ENCODE assay signal across 8 cellular contexts in genomic region chr1:23593556-23594148, GRCh38. TPM values are rescaled to one million over a fixed set of nuclear protein-coding genes. Genes with fewer than 3 reads are reported as not detected.
DNase-seq lines count a peak whose midpoint lies in the region; TF ChIP-seq lines count a peak whose summit lies in the region.

No MANE protein-coding gene starts in this region.

- peaks cover 71 to 86% (median 79%) of the 10 kb centered on the region in 3 donors for H3K4me1 Mint-ChIP-seq in CD8-positive, alpha-beta memory T cell

- peak overlapping the region in 1 of 2 experiments; percentile 6 for H3K23ac ChIP-seq in mesenchymal stem cell (ENCODE audit: low read length in 2 of 2)

- CTCF ChIA-PET in CD8-positive, alpha-beta memory T cell (lab: Charles Lee): interaction anchor here (1.0 to 5.4 kb wide), 7 partner anchors 18 to 42 kb away, joined by 3 to 42 read pairs (median 4); partner anchors contain the start of gene ID3
- CTCF ChIA-PET in RWPE1 (lab: Yijun Ruan, JAX): interaction anchor here (0.6 to 3.2 kb wide), 5 partner anchors 11 to 44 kb away, joined by 3 to 13 read pairs (median 4); no protein-coding TSS in a partner anchor

- H4K8ac ChIP-seq in mesenchymal stem cell (ENCODE audit: low read length): peak overlapping the region; percentile 42

- H3K27ac ChIP-seq in CD8-positive, alpha-beta memory T cell (ENCODE audit: low read depth, low read length): no peak overlapping the region
- peak overlapping the region; percentile 95 for H3K27ac ChIP-seq in RWPE1
- H3K27ac ChIP-seq in mesenchymal stem cell (ENCODE audit: low read length, poor library complexity, severe bottlenecking): no peak overlapping the region

- no peaks in the 10 kb centered on the region for H3K27me3 Mint-ChIP-seq in CD8-positive, alpha-beta memory T cell

- H3K4me2 ChIP-seq in mesenchymal stem cell (ENCODE audit: low read length, poor library complexity, severe bottlenecking): no peak overlapping the region

- H2AK5ac ChIP-seq in mesenchymal stem cell (ENCODE audit: low read length, severe bottlenecking): peak overlapping the region; percentile 43

- no peak overlapping the region for H2BK5ac ChIP-seq in mesenchymal stem cell (ENCODE audit: low read depth, low read length, poor library complexity, severe bottlenecking)

- in situ Hi-C loops in G401 (cut with HindIII; ENCODE audit: low sequenced_read_pairs): no loop called here

- no peaks in the 10 kb centered on the region for H3K9me3 Mint-ChIP-seq in CD8-positive, alpha-beta memory T cell

- TF ChIP-seq CTCF in RWPE1 (conservative IDR thresholded peaks at IDR 0.05; ENCODE audit: low read depth): no peak

- H3K4me1 ChIP-seq in CD8-positive, alpha-beta memory T cell (ENCODE audit: insufficient read depth, low read length): peaks cover 83% of the 10 kb centered on the region
- peaks cover 28% of the 10 kb centered on the region for H3K4me1 ChIP-seq in mesenchymal stem cell (ENCODE audit: control insufficient read depth, insufficient read depth, low read depth, low read length)

- peak overlapping the region in 6 of 8 donors; percentile 12 to 52 (median 36) for H3K27ac Mint-ChIP-seq in CD8-positive, alpha-beta memory T cell

- no peaks in the 10 kb centered on the region for H3K79me1 ChIP-seq in mesenchymal stem cell (replicated peaks; ENCODE audit: low read length, poor library complexity, severe bottlenecking)

- peaks cover 0 to 2% (median 0%) of the 10 kb centered on the region in 3 donors for H3K36me3 Mint-ChIP-seq in CD8-positive, alpha-beta memory T cell

- peak overlapping the region in 1 of 7 donors; percentile 45 for H3K4me3 Mint-ChIP-seq in CD8-positive, alpha-beta memory T cell

- peak overlapping the region; percentile 64 for H4K91ac ChIP-seq in mesenchymal stem cell (ENCODE audit: low read length)

- WGBS in mesenchymal stem cell: 51% methylated on average over 6 of the region's 6 CpGs

- POLR2A ChIA-PET in CD8-positive, alpha-beta memory T cell (lab: Charles Lee): interaction anchor here (1.5 to 2.3 kb wide), 2 partner anchors 19 to 38 kb away, joined by 5 to 14 read pairs; no protein-coding TSS in a partner anchor
- POLR2A ChIA-PET in RWPE1 (lab: Yijun Ruan, JAX; ENCODE audit: low non-redundant PET): interaction anchor here (1.5 to 2.0 kb wide), 2 partner anchors 34 to 39 kb away, joined by 4 to 6 read pairs; partner anchors contain the start of gene ID3

- peak overlapping the region in 1 of 2 experiments; percentile 81 for H3K18ac ChIP-seq in mesenchymal stem cell (ENCODE audit: low read depth in 1 of 2, low read length in 2 of 2)

- H2BK15ac ChIP-seq in mesenchymal stem cell (ENCODE audit: low read depth, poor library complexity, severe bottlenecking): peak overlapping the region; percentile 63

- peak overlapping the region in 1 of 2 experiments; percentile 1 for H3K14ac ChIP-seq in mesenchymal stem cell (ENCODE audit: low read length in 2 of 2)

- peak overlapping the region; percentile 69 to 79 for H2BK12ac ChIP-seq in mesenchymal stem cell (ENCODE audit: low read length in 2 of 2)

- H3K4me3 ChIP-seq in CD8-positive, alpha-beta memory T cell (ENCODE audit: low read length): no peak overlapping the region
- H3K4me3 ChIP-seq in mesenchymal stem cell (ENCODE audit: insufficient read depth in 1 of 2, low read depth in 1 of 2, low read length in 2 of 2): no peak overlapping the region

- intact Hi-C loops in posterior cingulate gyrus (cut with DNase I): no loop called here

- DNase-seq in CD8-positive, alpha-beta memory T cell: no peak
- DNase-seq in HPDE6-E6E7 (ENCODE audit: extremely low spot score) (peak; percentile 88), RWPE1 (ENCODE audit: low spot score) (peak; percentile 94), mesenchymal stem cell (no peak), posterior cingulate gyrus (no peak), G401 (ENCODE audit: low spot score) (no peak), dedifferentiated amniotic fluid mesenchymal stem cell (ENCODE audit: extremely low spot score) (no peak), NCI-H1048 (lab: John Stamatoyannopoulos, UW) (no peak)

- no peak overlapping the region for H3K9ac ChIP-seq in mesenchymal stem cell (ENCODE audit: low read length)

- no peaks in the 10 kb centered on the region for H3K9me3 ChIP-seq in CD8-positive, alpha-beta memory T cell (ENCODE audit: low read length)
- no peaks in the 10 kb centered on the region for H3K9me3 ChIP-seq in mesenchymal stem cell (ENCODE audit: control insufficient read depth, low read length)

- no peaks in the 10 kb centered on the region for H3K27me3 ChIP-seq in CD8-positive, alpha-beta memory T cell (ENCODE audit: insufficient read depth, low read length, poor library complexity, severe bottlenecking)
- no peaks in the 10 kb centered on the region for H3K27me3 ChIP-seq in mesenchymal stem cell (ENCODE audit: control insufficient read depth in 1 of 2, insufficient read depth in 1 of 2, low read length in 2 of 2)

- no peak overlapping the region for H2AFZ ChIP-seq in mesenchymal stem cell (ENCODE audit: low read depth, low read length)

- no peak overlapping the region for H2BK120ac ChIP-seq in mesenchymal stem cell (ENCODE audit: low read depth, low read length)

- H3K4ac ChIP-seq in mesenchymal stem cell (ENCODE audit: low read depth in 1 of 2, low read length in 2 of 2): no peak overlapping the region

- no peaks in the 10 kb centered on the region for H3K36me3 ChIP-seq in CD8-positive, alpha-beta memory T cell (ENCODE audit: insufficient read depth, low read length)
- H3K36me3 ChIP-seq in mesenchymal stem cell (ENCODE audit: control insufficient read depth in 1 of 2, insufficient read depth in 2 of 2, low read depth in 1 of 2, low read length in 2 of 2): no peaks in the 10 kb centered on the region

RNA-seq across cellular contexts. Expression of gene ID3, which starts 34.4 kb away (rescaled TPM):
- 10 to 100 TPM; 18.4 to 19.3 TPM for total RNA-seq in CD8-positive, alpha-beta memory T cell
- 4.7 TPM for polyA plus RNA-seq in CD8-positive, alpha-beta memory T cell
- 497 TPM for polyA plus RNA-seq in mesenchymal stem cell (2013, experiment 1 of 2)
- 504 TPM for polyA plus RNA-seq in mesenchymal stem cell (2013, experiment 2 of 2)
- 1,524 and 1,844 TPM in 2 replicates for total RNA-seq in G401 (2014; rRNA removed; shearing (Covaris generic))

Comparison
In these comparisons a context has a peak if more than half of its experiments do, and no peak if none do; other contexts are left out.
1. DNase-seq: peak in HPDE6-E6E7 (single experiment) and RWPE1 (single experiment); none in CD8-positive, alpha-beta memory T cell (0 of 5), mesenchymal stem cell (single experiment), posterior cingulate gyrus (0 of 10), G401 (single experiment), dedifferentiated amniotic fluid mesenchymal stem cell (single experiment) and NCI-H1048 (single experiment).
2. RNA of gene ID3, which starts 34.4 kb away (total RNA-seq): 1,524 to 1,844 TPM in G401; 18.4 to 19.3 TPM in CD8-positive, alpha-beta memory T cell; every median in the first group is over 10 times any median in the second.